Comparison of ENCODE assay signal across 26 cellular contexts in genomic region chr3:15479602-15480248, GRCh38.
"Had no signal": no experiment of that assay in that cellular context is flagged by ENCODE, and none has a peak within 500 bp of the region (broad histone marks: within the 10 kb centered on the region; RNA-seq: fewer than 3 reads in every experiment).

No MANE protein-coding gene starts in this region.

- H3K4me1 Mint-ChIP-seq: activated CD4-positive, alpha-beta T cell treated with anti-CD3 and anti-CD28 coated beads for 36 hours; activated CD8-positive, alpha-beta memory T cell treated with anti-CD3 and anti-CD28 coated beads, Interleukin-2, amount 10 ng/mL, durations not matched to agents 7 days and 5 days; central memory CD8-positive, alpha-beta T cell; nephron progenitor cell; T-cell had no signal

- ATAC-seq: activated CD4-positive, alpha-beta T cell treated with anti-CD3 and anti-CD28 coated beads for 36 hours; activated CD8-positive, alpha-beta memory T cell treated with anti-CD3 and anti-CD28 coated beads, Interleukin-2, amount 10 ng/mL, durations not matched to agents 7 days and 5 days; activated CD8-positive, alpha-beta T cell treated with anti-CD3 and anti-CD28 coated beads, Interleukin-2, amount 10 ng/mL, durations not matched to agents 7 days and 5 days; activated naive CD4-positive, alpha-beta T cell treated with anti-CD3 and anti-CD28 coated beads, Interleukin-2, amount 50 U/mL, for 72 hours; left lobe of liver; stimulated activated naive CD8-positive, alpha-beta T cell treated with anti-CD3 and anti-CD28 coated beads, Interleukin-15, Interleukin-2, amounts not matched to agents 100 U/mL and 50 U/mL, for 24 hours; T-cell had no signal

- H3K4me1 ChIP-seq: lower lobe of right lung, prostate gland, testis, transverse colon had no signal

- H3K4me3 Mint-ChIP-seq: activated CD4-positive, alpha-beta T cell treated with anti-CD3 and anti-CD28 coated beads for 36 hours; activated CD8-positive, alpha-beta memory T cell treated with anti-CD3 and anti-CD28 coated beads, Interleukin-2, amount 10 ng/mL, durations not matched to agents 7 days and 5 days; activated CD8-positive, alpha-beta T cell treated with anti-CD3 and anti-CD28 coated beads, Interleukin-2, amount 10 ng/mL, durations not matched to agents 7 days and 5 days; central memory CD8-positive, alpha-beta T cell; nephron progenitor cell; T-cell had no signal

- H3K27me3 ChIP-seq: esophagus muscularis mucosa, neutrophil, ovary, testis, transverse colon had no signal

- H3K36me3 Mint-ChIP-seq: activated CD8-positive, alpha-beta memory T cell treated with anti-CD3 and anti-CD28 coated beads, Interleukin-2, amount 10 ng/mL, durations not matched to agents 7 days and 5 days; activated naive CD4-positive, alpha-beta T cell treated with anti-CD3 and anti-CD28 coated beads, Interleukin-2, amount 50 U/mL, for 72 hours; T-cell had no signal

- H3K27ac Mint-ChIP-seq: activated CD4-positive, alpha-beta T cell treated with anti-CD3 and anti-CD28 coated beads for 36 hours; activated CD8-positive, alpha-beta memory T cell treated with anti-CD3 and anti-CD28 coated beads, Interleukin-2, amount 10 ng/mL, durations not matched to agents 7 days and 5 days; activated CD8-positive, alpha-beta T cell treated with anti-CD3 and anti-CD28 coated beads, Interleukin-2, amount 10 ng/mL, durations not matched to agents 7 days and 5 days; activated T-helper 2 cell treated with anti-CD3 and anti-CD28 coated beads, Interferon-gamma antibody, Interleukin-2, Interleukin-4, amounts not matched to agents 10 μg/mL and 5 μg/mL and 100 μg/mL, durations not matched to agents 14 hours and 24 hours and 36 hours; nephron progenitor cell; T-cell had no signal

- DNase-seq: activated CD4-positive, alpha-beta T cell treated with anti-CD3 and anti-CD28 coated beads for 36 hours; activated CD4-positive, CD25-positive, alpha-beta regulatory T cell; activated CD8-positive, alpha-beta memory T cell treated with anti-CD3 and anti-CD28 coated beads, Interleukin-2, amount 10 ng/mL, durations not matched to agents 7 days and 5 days; activated CD8-positive, alpha-beta T cell treated with anti-CD3 and anti-CD28 coated beads, Interleukin-2, amount 10 ng/mL, durations not matched to agents 7 days and 5 days; activated T-cell treated with anti-CD3 and anti-CD28 coated beads, Interleukin-2, amount 50 U/mL, for 48 hours; dermis blood vessel endothelial cell; effector CD4-positive, alpha-beta T cell; kidney glomerular epithelial cell; lower lobe of right lung; mesenchymal stem cell; nephron progenitor cell; ovary; retina; stimulated activated CD4-positive, alpha-beta T cell treated with anti-CD3 and anti-CD28 coated beads, Interleukin-2, amount 100 ng/mL, for 48 hours; stimulated activated naive CD8-positive, alpha-beta T cell treated with anti-CD3 and anti-CD28 coated beads, Interleukin-15, Interleukin-2, amounts not matched to agents 100 U/mL and 50 U/mL, for 24 hours; T-cell; testis; transverse colon had no signal

- H3K36me3 ChIP-seq: esophagus muscularis mucosa, lower lobe of right lung, neutrophil, ovary, prostate gland, transverse colon had no signal

- H3K9me3 ChIP-seq: esophagus muscularis mucosa, lower lobe of right lung, neutrophil, ovary, prostate gland, testis, transverse colon had no signal

- FAIRE-seq: frontal cortex had no signal

- H3K4me3 ChIP-seq: esophagus muscularis mucosa, lower lobe of right lung, ovary, prostate gland, testis, transverse colon had no signal

- H3K27ac ChIP-seq: esophagus muscularis mucosa, lower lobe of right lung, neutrophil, ovary, prostate gland, testis, transverse colon had no signal

- H3K27me3 Mint-ChIP-seq: activated CD4-positive, alpha-beta T cell treated with anti-CD3 and anti-CD28 coated beads for 36 hours; central memory CD8-positive, alpha-beta T cell had no signal

- H3K9me3 Mint-ChIP-seq: central memory CD8-positive, alpha-beta T cell had no signal
